ENCODE assay signal across 14 cellular contexts in genomic region chr12:108548954-108549521, GRCh38. TPM values are rescaled to one million over a fixed set of nuclear protein-coding genes. Genes with fewer than 3 reads are reported as not detected.
"Had no signal": no experiment of that assay in that cellular context is flagged by ENCODE, and none has a peak within 500 bp of the region (broad histone marks: within the 10 kb centered on the region; RNA-seq: fewer than 3 reads in every experiment).

No MANE protein-coding gene starts in this region.

- DNase-seq: activated CD4-positive, CD25-positive, alpha-beta regulatory T cell; activated effector memory CD4-positive, alpha-beta T cell treated with Interleukin-2 at 50 U/mL for 16 hours; activated naive CD8-positive, alpha-beta T cell treated with anti-CD3 and anti-CD28 coated beads, Interleukin-2, amount 10 ng/mL, durations not matched to agents 7 days and 5 days; aorta; dorsolateral prefrontal cortex; esophagus squamous epithelium; foreskin fibroblast; glutamatergic neuron; stimulated activated CD4-positive, alpha-beta T cell treated with anti-CD3 and anti-CD28 coated beads, Interleukin-12 subunit alpha, Interleukin-12 subunit beta, amount 100 ng/mL, for 4 hours; stimulated activated naive CD4-positive, alpha-beta T cell treated with Interleukin-2 at 50 U/mL for 16 hours; testis; upper lobe of right lung had no signal

- H3K36me3 ChIP-seq: breast epithelium had no signal

- H3K27ac ChIP-seq: breast epithelium, esophagus squamous epithelium, testis, upper lobe of right lung had no signal

- H3K4me1 ChIP-seq: breast epithelium, testis had no signal

- H3K27me3 Mint-ChIP-seq: activated naive CD8-positive, alpha-beta T cell treated with anti-CD3 and anti-CD28 coated beads, Interleukin-2, amount 10 ng/mL, durations not matched to agents 7 days and 5 days had no signal

- H3K4me3 ChIP-seq: breast epithelium, dorsolateral prefrontal cortex, esophagus squamous epithelium, testis, upper lobe of right lung had no signal

- H3K9me3 Mint-ChIP-seq: activated naive CD8-positive, alpha-beta T cell treated with anti-CD3 and anti-CD28 coated beads, Interleukin-2, amount 10 ng/mL, durations not matched to agents 7 days and 5 days had no signal

- H3K9me3 ChIP-seq: breast epithelium, esophagus squamous epithelium, testis, upper lobe of right lung had no signal

- H3K27ac Mint-ChIP-seq: activated naive CD8-positive, alpha-beta T cell treated with anti-CD3 and anti-CD28 coated beads, Interleukin-2, amount 10 ng/mL, durations not matched to agents 7 days and 5 days had no signal

- ATAC-seq: upper lobe of right lung had no signal

- H3K4me3 Mint-ChIP-seq: activated naive CD8-positive, alpha-beta T cell treated with anti-CD3 and anti-CD28 coated beads, Interleukin-2, amount 10 ng/mL, durations not matched to agents 7 days and 5 days had no signal

- H3K27me3 ChIP-seq: breast epithelium, dorsolateral prefrontal cortex, esophagus squamous epithelium, testis, upper lobe of right lung had no signal

RNA-seq across cellular contexts. Expression of gene TMEM119, which starts 48.8 kb away (rescaled TPM):
- polyA plus RNA-seq: neural cell had no signal
